ENCODE assay signal across 21 cellular contexts in the genomic region with DNA sequence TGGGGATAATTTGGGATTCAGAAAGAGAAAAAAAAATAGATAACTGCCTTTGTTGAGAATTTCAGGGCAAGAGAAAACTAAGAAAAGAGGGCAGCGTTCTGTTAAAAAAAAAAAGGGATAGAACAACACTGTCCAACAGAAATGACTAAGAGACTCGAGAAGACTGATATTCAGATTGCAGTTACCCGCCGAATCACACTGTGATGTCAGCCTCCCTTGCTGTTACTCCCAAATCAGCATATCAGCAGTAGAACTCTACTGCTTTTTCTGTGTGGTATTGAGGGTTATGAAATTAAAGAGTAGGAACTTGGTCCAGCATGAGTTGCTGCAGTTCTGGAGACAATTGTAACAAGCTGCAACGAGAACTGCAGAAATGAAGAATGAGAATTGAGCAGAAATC. TPM values are rescaled to one million over a fixed set of nuclear protein-coding genes. Genes with fewer than 3 reads are reported as not detected.
DNase-seq lines count a peak whose midpoint lies in the region; ATAC-seq and TF ChIP-seq lines count a peak whose summit lies in the region.
"Had no signal": no experiment of that assay in that cellular context is flagged by ENCODE, and none has a peak within 500 bp of the region (broad histone marks: within the 10 kb centered on the region; RNA-seq: fewer than 3 reads in every experiment).

No MANE protein-coding gene starts in this region.

- H3K36me3 Mint-ChIP-seq in CD4-positive, CD25-positive, alpha-beta regulatory T cell = no peaks in the 10 kb centered on the region
- peaks cover 8% of the 10 kb centered on the region for H3K36me3 Mint-ChIP-seq in T-helper 17 cell (ENCODE audit: low read depth)
- H3K36me3 Mint-ChIP-seq in central memory CD8-positive, alpha-beta T cell (ENCODE audit: insufficient read depth) = no peaks in the 10 kb centered on the region
- H3K36me3 Mint-ChIP-seq in naive thymus-derived CD8-positive, alpha-beta T cell = no peaks in the 10 kb centered on the region
- H3K36me3 Mint-ChIP-seq: CD8-positive, alpha-beta memory T cell had no signal

- peak overlapping the region in 2 of 4 donors; percentile 7 to 19 for H3K4me3 Mint-ChIP-seq in CD4-positive, CD25-positive, alpha-beta regulatory T cell
- peak overlapping the region; percentile 79 for H3K4me3 Mint-ChIP-seq in T-helper 17 cell
- peak overlapping the region; percentile 9 for H3K4me3 Mint-ChIP-seq in central memory CD8-positive, alpha-beta T cell
- peak overlapping the region in 5 of 10 donors; percentile 2 to 85 (median 38) for H3K4me3 Mint-ChIP-seq in naive thymus-derived CD8-positive, alpha-beta T cell
- H3K4me3 Mint-ChIP-seq: CD8-positive, alpha-beta memory T cell had no signal

- DNase-seq in CD4-positive, CD25-positive, alpha-beta regulatory T cell = no peak
- DNase-seq in T-helper 17 cell = no peak
- DNase-seq in central memory CD8-positive, alpha-beta T cell (ENCODE audit: low spot score in 2 of 2) = no peak
- no peak for DNase-seq in A172 (ENCODE audit: low spot score)
- DNase-seq in NOMO-1 treated with DMSO at 0.1 percent for 48 hours (lab: John Stamatoyannopoulos, UW; ENCODE audit: unreplicated experiment) = no peak
- no peak for DNase-seq in naive thymus-derived CD8-positive, alpha-beta T cell
- DNase-seq: 8988T; C1 segment of cervical spinal cord; CD8-positive, alpha-beta memory T cell; DMS 273 treated with DMSO at 0.1 percent for 48 hours; DMS79; EL; GDM1; GM23248; H7; HCEC 1CT had no signal

- peaks cover 0 to 3% (median 0%) of the 10 kb centered on the region in 7 donors for H3K9me3 Mint-ChIP-seq in CD4-positive, CD25-positive, alpha-beta regulatory T cell
- no peaks in the 10 kb centered on the region for H3K9me3 Mint-ChIP-seq in central memory CD8-positive, alpha-beta T cell
- no peaks in the 10 kb centered on the region for H3K9me3 Mint-ChIP-seq in naive thymus-derived CD8-positive, alpha-beta T cell
- H3K9me3 Mint-ChIP-seq: CD8-positive, alpha-beta memory T cell had no signal

- POLR2A ChIA-PET in HEK293 (lab: Yijun Ruan, JAX) = interaction anchor here (0.9 kb wide), 1 partner anchor 9 kb away, joined by 3 read pairs; no protein-coding TSS in a partner anchor
- POLR2A ChIA-PET in naive thymus-derived CD8-positive, alpha-beta T cell (lab: Charles Lee) = interaction anchor here (0.6 to 1.0 kb wide), 2 partner anchors 8 to 451 kb away, joined by 3 to 9 read pairs; a partner anchor contains a TSS

- CTCF ChIA-PET in HEK293 (lab: Yijun Ruan, JAX) = interaction anchor here (0.7 to 1.8 kb wide), 2 partner anchors 10 to 201 kb away, joined by 5 to 7 read pairs; no protein-coding TSS in a partner anchor

- no peak overlapping the region for H3K4me3 ChIP-seq in CD4-positive, CD25-positive, alpha-beta regulatory T cell (ENCODE audit: low read depth, low read length)
- no peak overlapping the region for H3K4me3 ChIP-seq in HEK293 (ENCODE audit: low read depth, low read length)
- H3K4me3 ChIP-seq: GM12878, GM23248 had no signal

- no peak overlapping the region for H3K27ac ChIP-seq in CD4-positive, CD25-positive, alpha-beta regulatory T cell (ENCODE audit: insufficient read depth, low read length, poor library complexity, severe bottlenecking)
- H3K27ac ChIP-seq in HEK293 (ENCODE audit: extremely low read depth, low read depth, low read length) = no peak overlapping the region
- H3K27ac ChIP-seq: GM23248 had no signal

- peak overlapping the region in 2 of 3 donors; percentile 81 to 91 for H3K27ac Mint-ChIP-seq in CD4-positive, CD25-positive, alpha-beta regulatory T cell
- no peak overlapping the region for H3K27ac Mint-ChIP-seq in T-helper 17 cell
- no peak overlapping the region for H3K27ac Mint-ChIP-seq in central memory CD8-positive, alpha-beta T cell (ENCODE audit: low read depth)
- peak overlapping the region in 5 of 10 donors; percentile 0 to 34 (median 8) for H3K27ac Mint-ChIP-seq in naive thymus-derived CD8-positive, alpha-beta T cell

- TF ChIP-seq CTCF in HEK293 (tag by site-specific recombination; IDR thresholded peaks at IDR 0.05) = no peak

- H3K36me3 ChIP-seq in CD4-positive, CD25-positive, alpha-beta regulatory T cell (ENCODE audit: control insufficient read depth, insufficient read depth, low read length) = no peaks in the 10 kb centered on the region
- H3K36me3 ChIP-seq in HEK293 (ENCODE audit: control insufficient read depth in 2 of 2, insufficient read depth in 1 of 2, low read length in 2 of 2) = no peaks in the 10 kb centered on the region

- peaks cover 7% of the 10 kb centered on the region for H3K27me3 ChIP-seq in CD4-positive, CD25-positive, alpha-beta regulatory T cell (ENCODE audit: control insufficient read depth, insufficient read depth, low read length)

- no peaks in the 10 kb centered on the region for H3K9me3 ChIP-seq in CD4-positive, CD25-positive, alpha-beta regulatory T cell (ENCODE audit: control insufficient read depth in 2 of 2, low read length in 2 of 2)
- H3K9me3 ChIP-seq in HEK293 (ENCODE audit: control insufficient read depth, insufficient read depth, low read depth, low read length) (no peaks in the 10 kb centered on the region), T-helper 17 cell (ENCODE audit: control insufficient read depth, low read length, poor library complexity, severe bottlenecking) (no peaks in the 10 kb centered on the region)

- H3K4me1 ChIP-seq in CD4-positive, CD25-positive, alpha-beta regulatory T cell (ENCODE audit: control insufficient read depth, insufficient read depth, low read length, poor library complexity, severe bottlenecking) = peaks cover 24% of the 10 kb centered on the region
- no peaks in the 10 kb centered on the region for H3K4me1 ChIP-seq in HEK293 (ENCODE audit: control insufficient read depth, insufficient read depth, low read length)

- peaks cover 38% of the 10 kb centered on the region for H3K27me3 Mint-ChIP-seq in CD4-positive, CD25-positive, alpha-beta regulatory T cell
- H3K27me3 Mint-ChIP-seq in T-helper 17 cell = peaks cover 30% of the 10 kb centered on the region
- H3K27me3 Mint-ChIP-seq in central memory CD8-positive, alpha-beta T cell = peaks cover 49% of the 10 kb centered on the region
- peaks cover 3 to 18% (median 5%) of the 10 kb centered on the region in 5 donors for H3K27me3 Mint-ChIP-seq in naive thymus-derived CD8-positive, alpha-beta T cell

- peaks cover 14 to 35% (median 26%) of the 10 kb centered on the region in 4 donors for H3K4me1 Mint-ChIP-seq in CD4-positive, CD25-positive, alpha-beta regulatory T cell
- H3K4me1 Mint-ChIP-seq in T-helper 17 cell = peaks cover 32% of the 10 kb centered on the region
- peaks cover 15% of the 10 kb centered on the region for H3K4me1 Mint-ChIP-seq in central memory CD8-positive, alpha-beta T cell
- H3K4me1 Mint-ChIP-seq in naive thymus-derived CD8-positive, alpha-beta T cell = peaks cover 16 to 33% (median 21%) of the 10 kb centered on the region in 4 donors

- ATAC-seq in CD4-positive, CD25-positive, alpha-beta regulatory T cell (ENCODE audit: low read depth in 2 of 2) = no peak
- no peak for ATAC-seq in T-helper 17 cell
- ATAC-seq in central memory CD8-positive, alpha-beta T cell (replicated peaks; ENCODE audit: extremely low read depth, poor library complexity, severe bottlenecking) = no peak
- ATAC-seq in naive thymus-derived CD8-positive, alpha-beta T cell = no peak
- ATAC-seq: GM12878 had no signal

TF ChIP-seq in HEK293, 187 proteins besides CTCF, POLR2A, EP300 and RAD21:
- TF ChIP-seq, protein P1, sequence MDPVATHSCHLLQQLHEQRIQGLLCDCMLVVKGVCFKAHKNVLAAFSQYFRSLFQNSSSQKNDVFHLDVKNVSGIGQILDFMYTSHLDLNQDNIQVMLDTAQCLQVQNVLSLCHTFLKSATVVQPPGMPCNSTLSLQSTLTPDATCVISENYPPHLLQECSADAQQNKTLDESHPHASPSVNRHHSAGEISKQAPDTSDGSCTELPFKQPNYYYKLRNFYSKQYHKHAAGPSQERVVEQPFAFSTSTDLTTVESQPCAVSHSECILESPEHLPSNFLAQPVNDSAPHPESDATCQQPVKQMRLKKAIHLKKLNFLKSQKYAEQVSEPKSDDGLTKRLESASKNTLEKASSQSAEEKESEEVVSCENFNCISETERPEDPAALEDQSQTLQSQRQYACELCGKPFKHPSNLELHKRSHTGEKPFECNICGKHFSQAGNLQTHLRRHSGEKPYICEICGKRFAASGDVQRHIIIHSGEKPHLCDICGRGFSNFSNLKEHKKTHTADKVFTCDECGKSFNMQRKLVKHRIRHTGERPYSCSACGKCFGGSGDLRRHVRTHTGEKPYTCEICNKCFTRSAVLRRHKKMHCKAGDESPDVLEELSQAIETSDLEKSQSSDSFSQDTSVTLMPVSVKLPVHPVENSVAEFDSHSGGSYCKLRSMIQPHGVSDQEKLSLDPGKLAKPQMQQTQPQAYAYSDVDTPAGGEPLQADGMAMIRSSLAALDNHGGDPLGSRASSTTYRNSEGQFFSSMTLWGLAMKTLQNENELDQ (tag by site-specific recombination; IDR thresholded peaks at IDR 0.05; ENCODE audit: low read depth) = no peak
- peak; percentile 73 for TF ChIP-seq ZBTB20 (tag by site-specific recombination; IDR thresholded peaks at IDR 0.05)

RNA-seq across cellular contexts. Expression of a gene that starts 1.9 kb away (rescaled TPM):
- total RNA-seq in CD4-positive, CD25-positive, alpha-beta regulatory T cell = 0.35 TPM
- polyA plus RNA-seq in CD4-positive, CD25-positive, alpha-beta regulatory T cell = 1 to 10 TPM in 3 of 4 donors, under 1 TPM in 1; 1.00 to 3.0 (median 1.5) TPM
- total RNA-seq in T-helper 17 cell = under 1 TPM in 1 of 2 donors, not detected in 1; 0.25 TPM
- total RNA-seq in A172 (2014; rRNA removed; shearing (Covaris generic)) = not detected in 2 replicates
- total RNA-seq in naive thymus-derived CD8-positive, alpha-beta T cell = 1 to 10 TPM; 1.6 to 1.7 TPM
- 1 to 10 TPM in 1 of 3 donors, under 1 TPM in 1, not detected in 1; 0.42 to 2.0 TPM for polyA plus RNA-seq in naive thymus-derived CD8-positive, alpha-beta T cell
- total RNA-seq: A673, GM23248 had no signal
- polyA plus RNA-seq: BJ; CD8-positive, alpha-beta memory T cell; GM23248 had no signal

RNA-seq across cellular contexts. Expression of a gene that starts 8.2 kb away (rescaled TPM):
- total RNA-seq in CD4-positive, CD25-positive, alpha-beta regulatory T cell = 28.6 TPM
- polyA plus RNA-seq in CD4-positive, CD25-positive, alpha-beta regulatory T cell = 10 to 100 TPM; 21.3 to 32.6 (median 27.8) TPM
- total RNA-seq in T-helper 17 cell = 10 to 100 TPM; 25.3 to 27.2 TPM
- total RNA-seq in A172 (2014; rRNA removed; shearing (Covaris generic)) = 11.1 and 12.7 TPM in 2 replicates
- 10 to 100 TPM; 68.4 to 70.6 TPM for total RNA-seq in naive thymus-derived CD8-positive, alpha-beta T cell
- polyA plus RNA-seq in naive thymus-derived CD8-positive, alpha-beta T cell = 10 to 100 TPM; 22.2 to 32.2 (median 31.0) TPM

RNA-seq across cellular contexts. Expression of a gene that starts 48.3 kb away (rescaled TPM):
- not detected for total RNA-seq in CD4-positive, CD25-positive, alpha-beta regulatory T cell
- polyA plus RNA-seq in CD4-positive, CD25-positive, alpha-beta regulatory T cell = not detected
- not detected for total RNA-seq in T-helper 17 cell
- total RNA-seq in A172 (2014; rRNA removed; shearing (Covaris generic)) = not detected in 2 replicates
- total RNA-seq in naive thymus-derived CD8-positive, alpha-beta T cell = not detected
- polyA plus RNA-seq in naive thymus-derived CD8-positive, alpha-beta T cell = not detected
- total RNA-seq: A673; CD8-positive, alpha-beta memory T cell; GM23248; H7 had no signal
- polyA plus RNA-seq: BJ; CD8-positive, alpha-beta memory T cell; GM23248 had no signal

RNA-seq across cellular contexts. Expression of a gene that starts 50.7 kb away (rescaled TPM):
- 0.99 TPM for total RNA-seq in CD4-positive, CD25-positive, alpha-beta regulatory T cell
- not detected for polyA plus RNA-seq in CD4-positive, CD25-positive, alpha-beta regulatory T cell
- not detected for total RNA-seq in T-helper 17 cell
- total RNA-seq in A172 (2014; rRNA removed; shearing (Covaris generic)) = not detected in 2 replicates
- 1 to 10 TPM; 1.1 to 1.3 TPM for total RNA-seq in naive thymus-derived CD8-positive, alpha-beta T cell
- not detected for polyA plus RNA-seq in naive thymus-derived CD8-positive, alpha-beta T cell
- total RNA-seq: A673, GM23248, H1, H7 had no signal
- polyA plus RNA-seq: BJ; CD8-positive, alpha-beta memory T cell; GM23248; H1 had no signal

Comparison
In these comparisons a context has a peak if more than half of its experiments do, and no peak if none do; other contexts are left out.
1. H3K27ac Mint-ChIP-seq: peak in CD4-positive, CD25-positive, alpha-beta regulatory T cell (2 of 3); none in T-helper 17 cell (single experiment) and central memory CD8-positive, alpha-beta T cell (single experiment).